ENCODE assay signal across 19 cellular contexts in genomic region chrX:124042042-124042441, GRCh38.
"Had no signal": no experiment of that assay in that cellular context is flagged by ENCODE, and none has a peak within 500 bp of the region (broad histone marks: within the 10 kb centered on the region; RNA-seq: fewer than 3 reads in every experiment).

No MANE protein-coding gene starts in this region.

- H3K27me3 Mint-ChIP-seq: activated naive CD4-positive, alpha-beta T cell treated with anti-CD3 and anti-CD28 coated beads, Interleukin-2, amount 10 ng/mL, durations not matched to agents 7 days and 5 days; stimulated activated naive CD8-positive, alpha-beta T cell treated with anti-CD3 and anti-CD28 coated beads, Interleukin-15, Interleukin-2, amounts not matched to agents 100 ng/mL and 50 ng/mL, for 24 hours had no signal

- H3K9me3 Mint-ChIP-seq: activated naive CD4-positive, alpha-beta T cell treated with anti-CD3 and anti-CD28 coated beads, Interleukin-2, amount 10 ng/mL, durations not matched to agents 7 days and 5 days; stimulated activated naive CD8-positive, alpha-beta T cell treated with anti-CD3 and anti-CD28 coated beads, Interleukin-15, Interleukin-2, amounts not matched to agents 100 ng/mL and 50 ng/mL, for 24 hours had no signal

- H3K4me1 ChIP-seq: adrenal gland, breast epithelium, heart right ventricle, left lung, psoas muscle, SJCRH30, suprapubic skin, transverse colon, vagina had no signal

- H3K4me3 ChIP-seq: adrenal gland, breast epithelium, heart right ventricle, left lung, ovary, psoas muscle, SJCRH30, suprapubic skin, transverse colon, vagina had no signal

- DNase-seq: activated CD4-positive, alpha-beta T cell treated with anti-CD3 and anti-CD28 coated beads, Interleukin-2, amount 50 U/mL, for 48 hours; activated CD8-positive, alpha-beta memory T cell treated with anti-CD3 and anti-CD28 coated beads, Interleukin-2, amount 50 U/mL, for 48 hours; activated naive CD4-positive, alpha-beta T cell treated with anti-CD3 and anti-CD28 coated beads, Interleukin-2, amount 10 ng/mL, durations not matched to agents 7 days and 5 days; adrenal gland; cerebellar nuclear complex; cortex of kidney; effector CD4-positive, alpha-beta T cell; heart right ventricle; left lung; ovary; psoas muscle; right cardiac atrium; SJCRH30; stimulated activated CD4-positive, alpha-beta T cell treated with anti-CD3 and anti-CD28 coated beads, Interleukin-2, amount 100 ng/mL, for 24 hours; transverse colon had no signal

- H3K27ac ChIP-seq: adrenal gland, breast epithelium, heart right ventricle, left lung, ovary, psoas muscle, SJCRH30, suprapubic skin, transverse colon, vagina had no signal

- ATAC-seq: heart right ventricle, left lung, psoas muscle, right cardiac atrium had no signal

- H3K27me3 ChIP-seq: adrenal gland, breast epithelium, heart right ventricle, left lung, ovary, SJCRH30, suprapubic skin, transverse colon, vagina had no signal

- H3K9me3 ChIP-seq: adrenal gland, breast epithelium, heart right ventricle, left lung, ovary, psoas muscle, SJCRH30, suprapubic skin, transverse colon, vagina had no signal

- H3K36me3 ChIP-seq: adrenal gland, breast epithelium, ovary, transverse colon had no signal

- H3K4me3 Mint-ChIP-seq: activated naive CD4-positive, alpha-beta T cell treated with anti-CD3 and anti-CD28 coated beads, Interleukin-2, amount 10 ng/mL, durations not matched to agents 7 days and 5 days; stimulated activated naive CD8-positive, alpha-beta T cell treated with anti-CD3 and anti-CD28 coated beads, Interleukin-15, Interleukin-2, amounts not matched to agents 100 ng/mL and 50 ng/mL, for 24 hours had no signal

- H3K27ac Mint-ChIP-seq: activated naive CD4-positive, alpha-beta T cell treated with anti-CD3 and anti-CD28 coated beads, Interleukin-2, amount 10 ng/mL, durations not matched to agents 7 days and 5 days had no signal
